Comparison of ENCODE assay signal across 7 cellular contexts in the genomic region with DNA sequence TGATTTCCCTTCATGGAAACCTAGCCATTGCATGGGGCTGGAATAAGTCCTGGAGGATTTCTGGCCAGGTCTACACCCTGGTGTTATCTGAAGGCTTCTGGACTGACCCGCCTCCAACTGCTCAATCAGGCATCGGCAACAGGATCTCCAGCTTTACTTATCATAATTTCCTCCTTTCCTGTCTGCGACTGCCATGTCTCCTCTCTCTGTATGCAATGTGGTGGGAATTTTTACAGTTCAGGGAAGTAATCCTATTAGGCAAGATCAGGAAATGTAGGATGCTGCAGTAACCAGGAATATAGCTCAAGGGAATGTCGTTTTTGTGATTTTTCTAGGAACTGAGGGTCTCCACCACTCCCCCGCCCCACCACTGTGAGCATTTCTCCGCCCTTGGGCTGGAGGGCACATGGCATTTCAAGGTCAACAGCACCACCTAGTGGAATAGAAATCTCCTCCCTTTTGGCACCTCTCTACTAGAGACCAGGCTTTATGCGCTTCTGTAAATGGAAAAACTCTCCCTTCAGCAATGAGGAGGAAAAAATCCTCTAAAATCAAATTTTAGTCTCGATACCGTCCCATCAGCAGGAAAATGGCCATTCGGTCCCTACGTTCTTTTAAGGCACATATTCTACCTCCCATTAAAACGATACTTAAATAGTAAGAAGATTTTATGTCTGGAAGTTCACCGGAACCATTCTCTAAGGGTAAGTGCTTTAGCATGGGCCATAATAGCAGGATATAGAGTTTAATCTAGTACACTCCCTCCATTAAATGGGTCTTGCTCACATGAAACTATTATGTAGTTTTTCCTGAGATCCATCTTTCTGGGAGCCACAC.
DNase-seq lines count a peak whose midpoint lies in the region; ATAC-seq and FAIRE-seq lines count a peak whose summit lies in the region.

No MANE protein-coding gene starts in this region.

- peaks cover 28% of the 10 kb centered on the region for H3K27me3 Mint-ChIP-seq in activated naive CD8-positive, alpha-beta T cell treated with anti-CD3 and anti-CD28 coated beads, Interleukin-2, amount 10 ng/mL, durations not matched to agents 7 days and 5 days

- no peak overlapping the region for H3K4me3 Mint-ChIP-seq in activated naive CD8-positive, alpha-beta T cell treated with anti-CD3 and anti-CD28 coated beads, Interleukin-2, amount 10 ng/mL, durations not matched to agents 7 days and 5 days

- intact Hi-C loops in left cardiac atrium (cut with DNase I) = loop anchor here in 1 of 2 donors (2.0 kb wide), 1 partner anchor 612 kb away; no protein-coding TSS in a partner anchor

- DNase-seq in GM03348 (ENCODE audit: low spot score) = peak; percentile 41
- peak; percentile 37 for DNase-seq in HuH-7 (ENCODE audit: low spot score)
- peak; percentile 42 for DNase-seq in RCC 7860 (ENCODE audit: low spot score)
- peak; percentile 37 for DNase-seq in activated naive CD8-positive, alpha-beta T cell treated with anti-CD3 and anti-CD28 coated beads, Interleukin-2, amount 10 ng/mL, durations not matched to agents 7 days and 5 days
- DNase-seq in left cardiac atrium = peak; percentile 34
- peak; percentile 58 for DNase-seq in putamen (ENCODE audit: low spot score)

- H3K4me1 Mint-ChIP-seq in activated naive CD8-positive, alpha-beta T cell treated with anti-CD3 and anti-CD28 coated beads, Interleukin-2, amount 10 ng/mL, durations not matched to agents 7 days and 5 days = peaks cover 12% of the 10 kb centered on the region

- H3K9me3 Mint-ChIP-seq in activated naive CD8-positive, alpha-beta T cell treated with anti-CD3 and anti-CD28 coated beads, Interleukin-2, amount 10 ng/mL, durations not matched to agents 7 days and 5 days = peaks cover 2% of the 10 kb centered on the region

- no peaks in the 10 kb centered on the region for H3K36me3 Mint-ChIP-seq in activated naive CD8-positive, alpha-beta T cell treated with anti-CD3 and anti-CD28 coated beads, Interleukin-2, amount 10 ng/mL, durations not matched to agents 7 days and 5 days

- FAIRE-seq in RCC 7860 (lab: Jason Lieb, UNC) = no peak

- POLR2A ChIA-PET in activated naive CD8-positive, alpha-beta T cell treated with anti-CD3 and anti-CD28 coated beads, Interleukin-2, amount 10 ng/mL, durations not matched to agents 7 days and 5 days (lab: Charles Lee) = no interaction called here

- H3K27ac Mint-ChIP-seq in activated naive CD8-positive, alpha-beta T cell treated with anti-CD3 and anti-CD28 coated beads, Interleukin-2, amount 10 ng/mL, durations not matched to agents 7 days and 5 days = no peak overlapping the region

- peak; percentile 87 for ATAC-seq in GM21528 (IDR thresholded peaks at IDR 0.05; ENCODE audit: low FRiP score, unreplicated experiment)
- peak; percentile 90 for ATAC-seq in activated naive CD8-positive, alpha-beta T cell treated with anti-CD3 and anti-CD28 coated beads, Interleukin-2, amount 10 ng/mL, durations not matched to agents 7 days and 5 days (ENCODE audit: low read depth)
- peak; percentile 90 to 94 for ATAC-seq in left cardiac atrium

Comparison
In these comparisons a context has a peak if more than half of its experiments do, and no peak if none do; other contexts are left out.
1. Peak in every context shown above with its lines: DNase-seq and ATAC-seq.